In genomic region chr2:190963088-190963487, GRCh38 we compare ENCODE assay signal across 25 cellular contexts. TPM values are rescaled to one million over a fixed set of nuclear protein-coding genes. Genes with fewer than 3 reads are reported as not detected.
A peak's percentile ranks its signal among the peaks of the same experiment; 100 is the strongest.
DNase-seq lines count a peak whose midpoint lies in the region; ATAC-seq and TF ChIP-seq lines count a peak whose summit lies in the region.
"Had no signal": no experiment of that assay in that cellular context is flagged by ENCODE, and none has a peak within 500 bp of the region (broad histone marks: within the 10 kb centered on the region; RNA-seq: fewer than 3 reads in every experiment).

No MANE protein-coding gene starts in this region.

- 0 out of 2 replicates have a peak, but pooled peaks cover 4% of the 10 kb centered on the region for H4K20me1 ChIP-seq in OCI-LY7 (ENCODE audit: insufficient read depth, low read length)

- ATAC-seq in effector memory CD8-positive, alpha-beta T cell (replicated peaks) = no peak
- no peak for ATAC-seq in HG03280 (IDR thresholded peaks at IDR 0.05; ENCODE audit: unreplicated experiment)
- no peak for ATAC-seq in right cardiac atrium
- ATAC-seq: gastrocnemius medialis, HCT116, K562, left ventricle myocardium superior had no signal

- peaks cover 37% of the 10 kb centered on the region for H3K36me3 ChIP-seq in OCI-LY7 (ENCODE audit: insufficient read depth, low read length)

- H3K27ac ChIP-seq in OCI-LY7 (ENCODE audit: low read depth, low read length, poor library complexity, severe bottlenecking) (no peak overlapping the region), right cardiac atrium (ENCODE audit: low read length) (no peak overlapping the region)
- H3K27ac ChIP-seq: esophagus squamous epithelium, gastrocnemius medialis, transverse colon had no signal

- POLR2A ChIA-PET in OCI-LY7 (lab: Charles Lee) = interaction anchor here (0.7 to 1.2 kb wide), 4 partner anchors 13 to 30 kb away, joined by 3 to 4 read pairs (median 4); no protein-coding TSS in a partner anchor

- H3K4me2 ChIP-seq in OCI-LY7 (ENCODE audit: low read length) = no peak overlapping the region

- no peaks in the 10 kb centered on the region for H3K9me3 ChIP-seq in OCI-LY7 (ENCODE audit: low read length)
- no peaks in the 10 kb centered on the region for H3K9me3 ChIP-seq in right cardiac atrium (ENCODE audit: control insufficient read depth, low read length)
- H3K9me3 ChIP-seq: esophagus squamous epithelium, gastrocnemius medialis, transverse colon had no signal

- no peak for DNase-seq in activated naive CD4-positive, alpha-beta T cell treated with anti-CD3 and anti-CD28 coated beads, Interleukin-2, amount 50 U/mL, for 16 hours
- DNase-seq in OCI-LY7 (ENCODE audit: low spot score) = no peak
- no peak for DNase-seq in effector memory CD8-positive, alpha-beta T cell
- DNase-seq in right cardiac atrium = no peak
- no peak for DNase-seq in GM03348 (ENCODE audit: low spot score)
- DNase-seq: amygdala; C1 segment of cervical spinal cord; cortex of kidney; esophagus squamous epithelium; gastrocnemius medialis; hippocampal formation; left ventricle myocardium superior; naive B cell; NCI-H1105; NCI-H187 treated with DMSO at 0.1 percent for 48 hours; NCI-H2171 treated with DMSO at 0.1 percent for 48 hours; NCI-H524 treated with DMSO at 0.1 percent for 48 hours; NK-92 treated with Interleukin-12 subunit alpha and Interleukin-12 subunit beta, amount 100 ng/mL, for 24 hours; SHP77; transverse colon had no signal

- H3K9me3 Mint-ChIP-seq in activated naive CD4-positive, alpha-beta T cell treated with anti-CD3 and anti-CD28 coated beads, Interleukin-2, amount 50 U/mL, for 24 hours = no peaks in the 10 kb centered on the region
- H3K9me3 Mint-ChIP-seq in effector memory CD8-positive, alpha-beta T cell = no peaks in the 10 kb centered on the region
- H3K9me3 Mint-ChIP-seq: naive B cell had no signal

- intact Hi-C loops in OCI-LY7 (cut with micrococcal nuclease; ENCODE audit: unreplicated experiment) (no loop called here), right cardiac atrium (cut with DNase I) (no loop called here)

- 85% methylated on average over 2 of the region's 2 CpGs for WGBS in right cardiac atrium

- no peaks in the 10 kb centered on the region for H3K9me2 ChIP-seq in OCI-LY7 (ENCODE audit: insufficient read depth, low read length)

- H3K79me2 ChIP-seq in OCI-LY7 (ENCODE audit: insufficient read depth, low read depth, low read length) = no peaks in the 10 kb centered on the region

- no peak overlapping the region for H2AFZ ChIP-seq in OCI-LY7 (ENCODE audit: low read length)

- H3K4me1 ChIP-seq in OCI-LY7 (ENCODE audit: insufficient read depth, low read length, poor library complexity, severe bottlenecking) (no peaks in the 10 kb centered on the region), right cardiac atrium (ENCODE audit: control insufficient read depth, insufficient read depth, low read length) (no peaks in the 10 kb centered on the region)
- H3K4me1 ChIP-seq: esophagus squamous epithelium, transverse colon had no signal

- BruUV-seq in OCI-LY7 (replicated peaks; lab: Mats Ljungman, UMichigan) = TSS peak; percentile 43

- no peaks in the 10 kb centered on the region for H3K27me3 ChIP-seq in right cardiac atrium (ENCODE audit: control insufficient read depth, insufficient read depth)
- H3K27me3 ChIP-seq: esophagus squamous epithelium, gastrocnemius medialis, transverse colon had no signal

- no peak overlapping the region for H3K4me3 ChIP-seq in OCI-LY7 (ENCODE audit: low read depth, low read length, poor library complexity, severe bottlenecking)
- H3K4me3 ChIP-seq in right cardiac atrium (ENCODE audit: low read length) = no peak overlapping the region
- H3K4me3 ChIP-seq: esophagus squamous epithelium, gastrocnemius medialis, K562, transverse colon had no signal

- H3K36me3 Mint-ChIP-seq in activated naive CD4-positive, alpha-beta T cell treated with anti-CD3 and anti-CD28 coated beads, Interleukin-2, amount 50 U/mL, for 24 hours = peaks cover 27% of the 10 kb centered on the region
- H3K36me3 Mint-ChIP-seq in effector memory CD8-positive, alpha-beta T cell (ENCODE audit: insufficient read depth) = peaks cover 49% of the 10 kb centered on the region

- no peaks in the 10 kb centered on the region for H3K27me3 Mint-ChIP-seq in activated naive CD4-positive, alpha-beta T cell treated with anti-CD3 and anti-CD28 coated beads, Interleukin-2, amount 50 U/mL, for 24 hours
- H3K27me3 Mint-ChIP-seq in effector memory CD8-positive, alpha-beta T cell = no peaks in the 10 kb centered on the region
- H3K27me3 Mint-ChIP-seq: naive B cell had no signal

- H3K27ac Mint-ChIP-seq in activated naive CD4-positive, alpha-beta T cell treated with anti-CD3 and anti-CD28 coated beads, Interleukin-2, amount 50 U/mL, for 24 hours = peak overlapping the region; percentile 1
- peak overlapping the region; percentile 1 to 86 for H3K27ac Mint-ChIP-seq in effector memory CD8-positive, alpha-beta T cell
- H3K27ac Mint-ChIP-seq: mesothelial cell of epicardium had no signal

- H3K4me1 Mint-ChIP-seq in activated naive CD4-positive, alpha-beta T cell treated with anti-CD3 and anti-CD28 coated beads, Interleukin-2, amount 50 U/mL, for 24 hours = peaks cover 46% of the 10 kb centered on the region
- peaks cover 13 to 46% of the 10 kb centered on the region in 2 donors for H3K4me1 Mint-ChIP-seq in effector memory CD8-positive, alpha-beta T cell (ENCODE audit: low read depth in 2 of 2)

- CTCF ChIA-PET in OCI-LY7 (lab: Charles Lee; ENCODE audit: unreplicated experiment) = no interaction called here

- no peak for TF ChIP-seq CTCF in OCI-LY7 (conservative IDR thresholded peaks at IDR 0.05; ENCODE audit: low read length)

- no peak overlapping the region for H3K4me3 Mint-ChIP-seq in activated naive CD4-positive, alpha-beta T cell treated with anti-CD3 and anti-CD28 coated beads, Interleukin-2, amount 50 U/mL, for 24 hours
- H3K4me3 Mint-ChIP-seq in effector memory CD8-positive, alpha-beta T cell = no peak overlapping the region
- H3K4me3 Mint-ChIP-seq: mesothelial cell of epicardium, naive B cell had no signal

RNA-seq across cellular contexts. Expression of gene STAT1, which starts 50.9 kb away (rescaled TPM):
- total RNA-seq in OCI-LY7 (2014; rRNA removed; shearing (Covaris generic)) = 17.2 and 23.1 TPM in 2 replicates
- total RNA-seq in OCI-LY7 (2022) = 23.0 and 24.8 TPM in 2 replicates
- 10 to 100 TPM; 45.9 to 73.2 (median 61.8) TPM for total RNA-seq in right cardiac atrium
- polyA plus RNA-seq in right cardiac atrium = 19.4 TPM
